In genomic region chr11:69705901-69706787, GRCh38 we compare ENCODE assay signal across 29 cellular contexts. TPM values are rescaled to one million over a fixed set of nuclear protein-coding genes. Genes with fewer than 3 reads are reported as not detected.
DNase-seq lines count a peak whose midpoint lies in the region; ATAC-seq and TF ChIP-seq lines count a peak whose summit lies in the region.
"Had no signal": no experiment of that assay in that cellular context is flagged by ENCODE, and none has a peak within 500 bp of the region (broad histone marks: within the 10 kb centered on the region; RNA-seq: fewer than 3 reads in every experiment).

No MANE protein-coding gene starts in this region.

- no peaks in the 10 kb centered on the region for H3K27me3 ChIP-seq in SU-DHL-6 (ENCODE audit: low read length)
- H3K27me3 ChIP-seq in spleen (replicated peaks in 1 of 7), result peaks cover 5 to 93% (median 62%) of the 10 kb centered on the region in 7 donors
- H3K27me3 ChIP-seq: SJSA1 had no signal

- H3K9me2 ChIP-seq in SU-DHL-6 (replicated peaks; ENCODE audit: insufficient read depth, low read length), result no peaks in the 10 kb centered on the region

- no peak overlapping the region for H3K9ac ChIP-seq in SU-DHL-6 (ENCODE audit: low read length)

- no peaks in the 10 kb centered on the region for H3K79me2 ChIP-seq in SU-DHL-6 (ENCODE audit: insufficient read depth, low read length)

- no peaks in the 10 kb centered on the region for H3K9me3 ChIP-seq in SU-DHL-6 (ENCODE audit: insufficient read depth, low read length)
- no peaks in the 10 kb centered on the region for H3K9me3 ChIP-seq in spleen
- H3K9me3 ChIP-seq: heart left ventricle, SJSA1, tibial artery had no signal

- peak overlapping the region; percentile 38 for H3K4me2 ChIP-seq in SU-DHL-6 (ENCODE audit: low read depth, low read length, poor library complexity, severe bottlenecking)

- DNase-seq in HuH-7.5 (ENCODE audit: low spot score) (peak; percentile 94), left colon (peak in 1 of 2 donors; percentile 45), spleen (peak; percentile 60), middle frontal gyrus (ENCODE audit: extremely low spot score, low spot score) (no peak), NCI-H526 treated with DMSO at 0.1 percent for 48 hours (lab: John Stamatoyannopoulos, UW) (no peak), HCEC 1CT (no peak)
- DNase-seq: ACHN; activated CD8-positive, alpha-beta T cell treated with anti-CD3 and anti-CD28 coated beads, Interleukin-2, amount 10 ng/mL, durations not matched to agents 7 days and 5 days; anterior cingulate cortex; DMS53; effector memory CD8-positive, alpha-beta T cell; heart left ventricle; left cardiac atrium; NCI-H187 treated with DMSO at 0.1 percent for 48 hours; NCI-H524; stimulated activated CD8-positive, alpha-beta memory T cell treated with anti-CD3 and anti-CD28 coated beads, Interleukin-4, amount 100 ng/mL, for 48 hours; tibial artery had no signal

- H2AFZ ChIP-seq in SU-DHL-6 (ENCODE audit: low read depth, low read length, severe bottlenecking), result no peak overlapping the region

- 43 to 62% (median 44%) methylated on average over 14 to 20 of the region's 20 CpGs for WGBS in spleen, 5 donors

- no peaks in the 10 kb centered on the region for H4K20me1 ChIP-seq in SU-DHL-6 (ENCODE audit: low read depth, low read length)

- intact Hi-C loops in left colon (cut with DNase I, micrococcal nuclease), result no loop called here
- intact Hi-C loops in spleen (cut with DNase I; ENCODE audit: low total_unique reads), result no loop called here

- ATAC-seq in left colon, result peak; percentile 83
- ATAC-seq: activated CD8-positive, alpha-beta T cell treated with anti-CD3 and anti-CD28 coated beads, Interleukin-2, amount 10 ng/mL, durations not matched to agents 7 days and 5 days; effector memory CD8-positive, alpha-beta T cell; HCT116; left cardiac atrium had no signal

- H3K4me3 ChIP-seq in SU-DHL-6 (ENCODE audit: insufficient read depth, low read length, poor library complexity, severe bottlenecking), result no peak overlapping the region
- H3K4me3 ChIP-seq in spleen, result no peak overlapping the region
- H3K4me3 ChIP-seq: coronary artery, heart left ventricle, SJSA1, tibial artery had no signal

- H3K27ac ChIP-seq in SU-DHL-6 (ENCODE audit: low read depth, low read length) (no peak overlapping the region), spleen (no peak overlapping the region)
- H3K27ac ChIP-seq: coronary artery, heart left ventricle, tibial artery had no signal

- no peaks in the 10 kb centered on the region for H3F3A ChIP-seq in SU-DHL-6 (ENCODE audit: insufficient read depth)

- no peak for TF ChIP-seq POLR2A in spleen (IDR thresholded peaks at IDR 0.05)

- H3K4me1 ChIP-seq in spleen, result peaks cover 7 to 41% (median 33%) of the 10 kb centered on the region in 6 donors

- TF ChIP-seq CTCF in SU-DHL-6 (IDR thresholded peaks at IDR 0.05; ENCODE audit: insufficient read depth, low read length, poor library complexity, severe bottlenecking) (no peak), spleen (IDR thresholded peaks at IDR 0.05 in 8 of 11, conservative IDR thresholded peaks at IDR 0.05 in 3 of 11) (no peak)

- no peaks in the 10 kb centered on the region for H3K36me3 ChIP-seq in SU-DHL-6 (ENCODE audit: low read length)
- no peaks in the 10 kb centered on the region for H3K36me3 ChIP-seq in spleen
- H3K36me3 ChIP-seq: heart left ventricle, SJSA1, tibial artery had no signal

RNA-seq across cellular contexts. Expression of gene FGF19, which starts 2.3 kb away (rescaled TPM):
- total RNA-seq in left colon, result not detected
- total RNA-seq in spleen, result not detected
- polyA plus RNA-seq in spleen, result not detected
- total RNA-seq: activated CD8-positive, alpha-beta T cell treated with anti-CD3 and anti-CD28 coated beads, Interleukin-2, amount 10 ng/mL, durations not matched to agents 7 days and 5 days; fibroblast of villous mesenchyme; heart left ventricle; left cardiac atrium; myocyte; omental fat pad; RPMI7951; skeletal muscle tissue; T-helper 1 cell treated with Interleukin-12 subunit alpha and Interleukin-12 subunit beta and Interleukin-4 antibody, amounts not matched to agents 30 ng/mL and 1 ng/mL, for 36 hours had no signal
- polyA plus RNA-seq: BJ, esophagus, heart left ventricle had no signal

RNA-seq across cellular contexts. Expression of gene LTO1, which starts 31.0 kb away (rescaled TPM):
- total RNA-seq in left colon (10 to 100 TPM; 21.2 to 21.7 TPM), spleen (10 to 100 TPM; 21.0 to 41.4 (median 31.3) TPM)
- polyA plus RNA-seq in spleen, result 10 to 100 TPM; 17.5 to 32.3 (median 30.8) TPM

Comparison
In these comparisons a context has a peak if more than half of its experiments do, and no peak if none do; other contexts are left out.
1. DNase-seq: peak in HuH-7.5 (single experiment) and spleen (single experiment); none in middle frontal gyrus (single experiment), NCI-H526 treated with DMSO at 0.1 percent for 48 hours (single experiment) and HCEC 1CT (single experiment).